Comparison of ENCODE assay signal across 8 cellular contexts in genomic region chr3:70911719-70912118, GRCh38.
"Had no signal": no experiment of that assay in that cellular context is flagged by ENCODE, and none has a peak within 500 bp of the region (broad histone marks: within the 10 kb centered on the region; RNA-seq: fewer than 3 reads in every experiment).

No MANE protein-coding gene starts in this region.

- H3K4me3 ChIP-seq: K562 had no signal

- DNase-seq: IMR-90, KBM-7, KG1 had no signal

- H3K4me2 ChIP-seq: KMS-11 had no signal

- FAIRE-seq: HTR-8/SVneo, K562 had no signal

- H3K27me3 Mint-ChIP-seq: IgD-negative memory B cell had no signal

- ATAC-seq: K562 had no signal

- H3K4me3 Mint-ChIP-seq: IgD-negative memory B cell had no signal

- H3K4me1 Mint-ChIP-seq: IgD-negative memory B cell had no signal

- H3K36me3 Mint-ChIP-seq: IgD-negative memory B cell had no signal

- H3K9ac ChIP-seq: KMS-11 had no signal

- H3K27ac ChIP-seq: HL-60, KMS-11 had no signal
